33 cellular contexts compared by ENCODE assay signal in the genomic region with DNA sequence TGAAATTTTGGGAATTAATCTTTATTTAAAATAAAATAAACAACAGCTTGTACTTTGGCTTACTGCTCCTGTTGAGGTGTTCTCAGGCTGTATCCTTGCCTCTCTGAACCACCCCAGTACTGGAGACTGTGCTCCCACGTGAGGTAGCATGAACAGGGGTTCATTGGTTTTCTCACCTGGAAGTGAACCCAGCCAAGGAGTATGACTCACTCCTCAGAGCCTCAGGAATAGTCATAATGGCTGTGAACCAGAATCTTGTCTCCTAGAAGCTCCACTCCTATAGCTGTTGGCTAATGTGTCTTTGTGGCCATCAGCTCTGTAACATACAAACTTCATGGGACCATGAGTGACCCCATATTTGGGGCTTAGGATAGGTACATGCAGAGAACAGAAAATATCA.
"Had no signal": no experiment of that assay in that cellular context is flagged by ENCODE, and none has a peak within 500 bp of the region (broad histone marks: within the 10 kb centered on the region; RNA-seq: fewer than 3 reads in every experiment).

No MANE protein-coding gene starts in this region.

- H3K36me3 ChIP-seq: brain microvascular endothelial cell, MG63 had no signal

- FAIRE-seq: K562 had no signal

- H3K27me3 ChIP-seq: brain microvascular endothelial cell had no signal

- H3K9me3 ChIP-seq: MG63 had no signal

- DNase-seq: activated B cell treated with CpG ODN at 0.5 μM for 24 hours; activated CD4-positive, alpha-beta memory T cell treated with anti-CD3 and anti-CD28 coated beads for 36 hours; activated CD4-positive, alpha-beta T cell treated with anti-CD3 and anti-CD28 coated beads for 4 hours; activated CD4-positive, alpha-beta T cell treated with anti-CD3 and anti-CD28 coated beads, Interleukin-2, amount 50 U/mL, for 1 hour; activated CD4-positive, CD25-positive, alpha-beta regulatory T cell treated with anti-CD3 and anti-CD28 coated beads, Interleukin-2, amount 50 U/mL, for 72 hours; activated CD8-positive, alpha-beta memory T cell treated with anti-CD3 and anti-CD28 coated beads, Interleukin-2, amount 50 U/mL, for 4 hours; activated effector memory CD4-positive, alpha-beta T cell treated with anti-CD3 and anti-CD28 coated beads, Interleukin-2, amount 50 U/mL, for 16 hours; activated naive CD4-positive, alpha-beta T cell; activated naive CD4-positive, alpha-beta T cell treated with anti-CD3 and anti-CD28 coated beads, Interleukin-2, amount 50 U/mL, for 16 hours; activated naive CD8-positive, alpha-beta T cell treated with anti-CD3 and anti-CD28 coated beads for 36 hours; activated T-cell treated with anti-CD3 and anti-CD28 coated beads for 4 hours; activated T-cell treated with anti-CD3 and anti-CD28 coated beads, Interleukin-2, amount 50 U/mL, for 48 hours; amniotic stem cell; aorta; brain microvascular endothelial cell; MG63; NCI-H1048; NCI-H1105 treated with DMSO at 0.1 percent for 48 hours; NCI-H1436; NCI-H1694; NCI-H1930; NCI-H2081 treated with DMSO at 0.1 percent for 48 hours; NCI-H345; NCI-H524 treated with DMSO at 0.1 percent for 48 hours; OCI-M1; SIG-M5; T-helper 1 cell; T-helper 2 cell; T-helper 9 cell had no signal

- H3K27ac ChIP-seq: brain microvascular endothelial cell, VCaP had no signal

- H3K4me3 ChIP-seq: K562, MG63 had no signal

- ATAC-seq: K562, Right ventricle myocardium inferior, SK-N-SH treated with all-trans-retinoic acid at 6 μM for 48 hours had no signal
